27 cellular contexts compared by ENCODE assay signal in genomic region chr22:49720279-49720959, GRCh38.
"Had no signal": no experiment of that assay in that cellular context is flagged by ENCODE, and none has a peak within 500 bp of the region (broad histone marks: within the 10 kb centered on the region; RNA-seq: fewer than 3 reads in every experiment).

No MANE protein-coding gene starts in this region.

- DNase-seq: activated B cell treated with CpG ODN at 0.5 μM for 24 hours; activated CD4-positive, alpha-beta memory T cell treated with anti-CD3 and anti-CD28 coated beads for 36 hours; activated CD4-positive, alpha-beta T cell treated with anti-CD3 and anti-CD28 coated beads for 1 hour; activated CD4-positive, alpha-beta T cell treated with anti-CD3 and anti-CD28 coated beads, Interleukin-2, amount 10 ng/mL, durations not matched to agents 7 days and 5 days; activated CD8-positive, alpha-beta memory T cell treated with anti-CD3 and anti-CD28 coated beads, Interleukin-2, amount 50 U/mL, for 4 hours; activated naive CD4-positive, alpha-beta T cell treated with Interleukin-2 at 50 U/mL for 16 hours; activated naive CD8-positive, alpha-beta T cell treated with anti-CD3 and anti-CD28 coated beads, Interleukin-2, amount 50 U/mL, for 24 hours; amniotic stem cell; body of pancreas; central memory CD4-positive, alpha-beta T cell; KG1; NCI-H1048; NCI-H146; NCI-H187 treated with DMSO at 0.1 percent for 48 hours; NCI-H2081 treated with DMSO at 0.1 percent for 48 hours; NCI-H226; NCI-H526 treated with DMSO at 0.1 percent for 48 hours; NCI-H82; Right ventricle myocardium superior; SJCRH30; SW 1271; T-helper 9 cell had no signal

- H3K27ac ChIP-seq: ascending aorta, body of pancreas, SJCRH30 had no signal

- H3K27me3 Mint-ChIP-seq: activated CD4-positive, alpha-beta memory T cell treated with anti-CD3 and anti-CD28 coated beads for 36 hours; activated naive CD8-positive, alpha-beta T cell treated with anti-CD3 and anti-CD28 coated beads, Interleukin-2, amount 50 U/mL, for 24 hours had no signal

- H3K4me3 ChIP-seq: ascending aorta, body of pancreas, SJCRH30 had no signal

- H3K4me3 Mint-ChIP-seq: activated B cell treated with CpG ODN at 0.5 μM for 24 hours; activated CD4-positive, alpha-beta memory T cell treated with anti-CD3 and anti-CD28 coated beads for 36 hours; activated CD4-positive, alpha-beta T cell treated with anti-CD3 and anti-CD28 coated beads, Interleukin-2, amount 10 ng/mL, durations not matched to agents 7 days and 5 days; activated naive CD8-positive, alpha-beta T cell treated with anti-CD3 and anti-CD28 coated beads, Interleukin-2, amount 50 U/mL, for 24 hours; IgD-negative memory B cell had no signal

- H3K27ac Mint-ChIP-seq: activated B cell treated with CpG ODN at 0.5 μM for 24 hours; activated CD4-positive, alpha-beta memory T cell treated with anti-CD3 and anti-CD28 coated beads for 36 hours; activated CD4-positive, alpha-beta T cell treated with anti-CD3 and anti-CD28 coated beads, Interleukin-2, amount 10 ng/mL, durations not matched to agents 7 days and 5 days; activated naive CD4-positive, alpha-beta T cell treated with anti-CD3 and anti-CD28 coated beads, Interleukin-2, amount 50 U/mL, for 72 hours; activated naive CD8-positive, alpha-beta T cell treated with anti-CD3 and anti-CD28 coated beads, Interleukin-2, amount 50 U/mL, for 24 hours; IgD-negative memory B cell had no signal

- H3K36me3 ChIP-seq: ascending aorta, SJCRH30 had no signal

- H3K9me3 ChIP-seq: ascending aorta, body of pancreas, SJCRH30, SK-N-SH had no signal

- H3K36me3 Mint-ChIP-seq: activated CD4-positive, alpha-beta memory T cell treated with anti-CD3 and anti-CD28 coated beads for 36 hours; activated naive CD4-positive, alpha-beta T cell treated with anti-CD3 and anti-CD28 coated beads, Interleukin-2, amount 50 U/mL, for 72 hours; IgD-negative memory B cell had no signal

- H3K4me1 ChIP-seq: ascending aorta had no signal

- ATAC-seq: activated naive CD4-positive, alpha-beta T cell treated with anti-CD3 and anti-CD28 coated beads, Interleukin-2, amount 50 U/mL, for 72 hours; activated naive CD8-positive, alpha-beta T cell treated with anti-CD3 and anti-CD28 coated beads, Interleukin-2, amount 50 U/mL, for 24 hours; body of pancreas; Panc1 had no signal

- H3K9me3 Mint-ChIP-seq: activated B cell treated with CpG ODN at 0.5 μM for 24 hours; activated CD4-positive, alpha-beta memory T cell treated with anti-CD3 and anti-CD28 coated beads for 36 hours; activated CD4-positive, alpha-beta T cell treated with anti-CD3 and anti-CD28 coated beads, Interleukin-2, amount 10 ng/mL, durations not matched to agents 7 days and 5 days; activated naive CD4-positive, alpha-beta T cell treated with anti-CD3 and anti-CD28 coated beads, Interleukin-2, amount 50 U/mL, for 72 hours; activated naive CD8-positive, alpha-beta T cell treated with anti-CD3 and anti-CD28 coated beads, Interleukin-2, amount 50 U/mL, for 24 hours; IgD-negative memory B cell had no signal
